In genomic region chr20:47318596-47319516, GRCh38 we compare ENCODE assay signal across 8 cellular contexts. TPM values are rescaled to one million over a fixed set of nuclear protein-coding genes. Genes with fewer than 3 reads are reported as not detected.
DNase-seq lines count a peak whose midpoint lies in the region; ATAC-seq and TF ChIP-seq lines count a peak whose summit lies in the region.

No MANE protein-coding gene starts in this region.

- H3K27ac ChIP-seq in CD4-positive, alpha-beta T cell (ENCODE audit: low read depth, low read length) = no peak overlapping the region
- peak overlapping the region; percentile 97 for H3K27ac ChIP-seq in neural progenitor cell

- H3K27me3 ChIP-seq in CD4-positive, alpha-beta T cell (ENCODE audit: control insufficient read depth, insufficient read depth, low read length) = no peaks in the 10 kb centered on the region
- H3K27me3 ChIP-seq in MG63 (no peaks in the 10 kb centered on the region), neural progenitor cell (no peaks in the 10 kb centered on the region)

- peak overlapping the region; percentile 2; the same call in 1 of the 2 replicates for H3K4me3 ChIP-seq in MG63
- H3K4me3 ChIP-seq in neural progenitor cell = peak overlapping the region; percentile 8

- H3K36me3 Mint-ChIP-seq in CD4-positive, alpha-beta T cell (ENCODE audit: low read depth) = peaks cover 22% of the 10 kb centered on the region
- H3K36me3 Mint-ChIP-seq in activated naive CD8-positive, alpha-beta T cell treated with anti-CD3 and anti-CD28 coated beads for 36 hours = peaks cover 34% of the 10 kb centered on the region
- H3K36me3 Mint-ChIP-seq in neural progenitor cell = peaks cover 4% of the 10 kb centered on the region

- POLR2A ChIA-PET in CD4-positive, alpha-beta T cell (lab: Charles Lee) = no interaction called here

- H3F3A ChIP-seq in neural progenitor cell (ENCODE audit: low read depth) = peaks cover 91% of the 10 kb centered on the region

- H3K9ac ChIP-seq in neural progenitor cell = no peak overlapping the region

- ATAC-seq in CD4-positive, alpha-beta T cell (ENCODE audit: poor library complexity) = no peak
- peak; percentile 81 for ATAC-seq in Right ventricle myocardium inferior
- no peak for ATAC-seq in HG03571 (IDR thresholded peaks at IDR 0.05; ENCODE audit: unreplicated experiment)

- no peak overlapping the region for H2AFZ ChIP-seq in neural progenitor cell (replicated peaks)

- H3K36me3 ChIP-seq in MG63 (peaks cover 37% of the 10 kb centered on the region), neural progenitor cell (no peaks in the 10 kb centered on the region)

- intact Hi-C loops in CD4-positive, alpha-beta T cell (cut with DNase I, micrococcal nuclease) = loop anchor here in 1 of 2 experiments (5.0 kb wide), 1 partner anchor 33 kb away; no protein-coding TSS in a partner anchor
- intact Hi-C loops in Right ventricle myocardium inferior (cut with DNase I) = loop anchor here (2.0 to 5.0 kb wide), 2 partner anchors 47 to 66 kb away; no protein-coding TSS in a partner anchor

- H4K20me1 ChIP-seq in neural progenitor cell (ENCODE audit: low read depth) = peaks cover 92% of the 10 kb centered on the region

- no peak for TF ChIP-seq CTCF in CD4-positive, alpha-beta T cell (IDR thresholded peaks at IDR 0.05)
- TF ChIP-seq CTCF in neural progenitor cell (IDR thresholded peaks at IDR 0.05) = no peak

- H3K4me2 ChIP-seq in neural progenitor cell = peak overlapping the region; percentile 60

- H3K9me3 Mint-ChIP-seq in CD4-positive, alpha-beta T cell = no peaks in the 10 kb centered on the region
- H3K9me3 Mint-ChIP-seq in activated naive CD8-positive, alpha-beta T cell treated with anti-CD3 and anti-CD28 coated beads for 36 hours = no peaks in the 10 kb centered on the region
- no peaks in the 10 kb centered on the region for H3K9me3 Mint-ChIP-seq in neural progenitor cell

- no peak for DNase-seq in CD4-positive, alpha-beta T cell
- peak; percentile 62 for DNase-seq in MG63
- peak; percentile 49 for DNase-seq in activated naive CD8-positive, alpha-beta T cell treated with anti-CD3 and anti-CD28 coated beads for 36 hours
- DNase-seq in Right ventricle myocardium inferior (ENCODE audit: missing footprints) = peak; percentile 87
- DNase-seq in neural progenitor cell (ENCODE audit: low spot score) = peak; percentile 80
- no peak for DNase-seq in D341Med (ENCODE audit: low spot score)
- DNase-seq in COR-L47 (lab: John Stamatoyannopoulos, UW) = no peak

- peak overlapping the region; percentile 81 for H3K27ac Mint-ChIP-seq in CD4-positive, alpha-beta T cell
- peak overlapping the region; percentile 91 for H3K27ac Mint-ChIP-seq in activated naive CD8-positive, alpha-beta T cell treated with anti-CD3 and anti-CD28 coated beads for 36 hours
- H3K27ac Mint-ChIP-seq in neural progenitor cell = peak overlapping the region; percentile 98

- H3K9me3 ChIP-seq in CD4-positive, alpha-beta T cell (ENCODE audit: control insufficient read depth, low read length) = no peaks in the 10 kb centered on the region
- 0 out of 2 replicates have a peak, but pooled peaks cover 2% of the 10 kb centered on the region for H3K9me3 ChIP-seq in MG63
- no peaks in the 10 kb centered on the region for H3K9me3 ChIP-seq in neural progenitor cell (ENCODE audit: low read depth)

- peaks cover 80% of the 10 kb centered on the region for H3K4me1 Mint-ChIP-seq in CD4-positive, alpha-beta T cell (ENCODE audit: low read depth)
- H3K4me1 Mint-ChIP-seq in activated naive CD8-positive, alpha-beta T cell treated with anti-CD3 and anti-CD28 coated beads for 36 hours = peaks cover 68% of the 10 kb centered on the region
- H3K4me1 Mint-ChIP-seq in neural progenitor cell = peaks cover 88% of the 10 kb centered on the region

- peaks cover 100% of the 10 kb centered on the region for H3K79me2 ChIP-seq in neural progenitor cell (ENCODE audit: low read depth)

- H3K27me3 Mint-ChIP-seq in CD4-positive, alpha-beta T cell = no peaks in the 10 kb centered on the region
- H3K27me3 Mint-ChIP-seq in activated naive CD8-positive, alpha-beta T cell treated with anti-CD3 and anti-CD28 coated beads for 36 hours = no peaks in the 10 kb centered on the region
- H3K27me3 Mint-ChIP-seq in neural progenitor cell (ENCODE audit: insufficient read depth, low read depth) = peaks cover 3% of the 10 kb centered on the region

- peak overlapping the region; percentile 59 for H3K4me3 Mint-ChIP-seq in CD4-positive, alpha-beta T cell
- peak overlapping the region; percentile 66 for H3K4me3 Mint-ChIP-seq in activated naive CD8-positive, alpha-beta T cell treated with anti-CD3 and anti-CD28 coated beads for 36 hours
- peak overlapping the region; percentile 74 for H3K4me3 Mint-ChIP-seq in neural progenitor cell

- peaks cover 67% of the 10 kb centered on the region for H3K4me1 ChIP-seq in neural progenitor cell

- CTCF ChIA-PET in CD4-positive, alpha-beta T cell (lab: Charles Lee) = interaction anchor here (1.4 kb wide), 1 partner anchor 65 kb away, joined by 3 read pairs; no protein-coding TSS in a partner anchor

RNA-seq across cellular contexts. Expression of gene ZMYND8, which starts 37.6 kb away (rescaled TPM):
- 10 to 100 TPM; 33.0 to 34.3 TPM for total RNA-seq in CD4-positive, alpha-beta T cell
- 10.2 and 14.1 TPM in 2 replicates for total RNA-seq in MG63 (2014; rRNA removed; shearing (Covaris generic); ENCODE audit: low replicate concordance)
- 10 to 100 TPM; 28.8 to 29.8 TPM for total RNA-seq in activated naive CD8-positive, alpha-beta T cell treated with anti-CD3 and anti-CD28 coated beads for 36 hours
- total RNA-seq in Right ventricle myocardium inferior (36.1 TPM), neural progenitor cell (ENCODE audit: low replicate concordance) (59.0 and 59.4 TPM in 2 replicates)

Comparison
In these comparisons a context has a peak if more than half of its experiments do, and no peak if none do; other contexts are left out.
1. DNase-seq: peak in MG63 (single experiment), activated naive CD8-positive, alpha-beta T cell treated with anti-CD3 and anti-CD28 coated beads for 36 hours (single experiment), Right ventricle myocardium inferior (single experiment) and neural progenitor cell (single experiment); none in CD4-positive, alpha-beta T cell (0 of 10), D341Med (single experiment) and COR-L47 (single experiment).
2. Peak in every context shown above with its lines, with median percentiles within 50 percentile points of each other: H3K27ac Mint-ChIP-seq and H3K4me3 Mint-ChIP-seq.